Comparison of ENCODE assay signal across 9 cellular contexts in genomic region chr10:64313967-64314366, GRCh38.
"Had no signal": no experiment of that assay in that cellular context is flagged by ENCODE, and none has a peak within 500 bp of the region (broad histone marks: within the 10 kb centered on the region; RNA-seq: fewer than 3 reads in every experiment).

No MANE protein-coding gene starts in this region.

- FAIRE-seq: K562 had no signal

- H3K9ac ChIP-seq: GM23248 had no signal

- H3K4me3 Mint-ChIP-seq: HFFc6 had no signal

- H3K27ac ChIP-seq: GM23248, HL-60 had no signal

- H3K36me3 ChIP-seq: HAP-1 had no signal

- H3K27ac Mint-ChIP-seq: HFFc6 had no signal

- H3K4me1 ChIP-seq: HAP-1 had no signal

- H3K4me3 ChIP-seq: GM23248, HAP-1, K562 had no signal

- H2AFZ ChIP-seq: GM23248 had no signal

- H3K9me3 ChIP-seq: HAP-1 had no signal

- ATAC-seq: HCT116, K562 had no signal

- DNase-seq: GM23248, H7, HFFc6, IMR-90, KG1 had no signal
